Comparison of ENCODE assay signal across 18 cellular contexts in genomic region chr18:8980496-8981402, GRCh38.
DNase-seq lines count a peak whose midpoint lies in the region; ATAC-seq and TF ChIP-seq lines count a peak whose summit lies in the region.
"Had no signal": no experiment of that assay in that cellular context is flagged by ENCODE, and none has a peak within 500 bp of the region (broad histone marks: within the 10 kb centered on the region; RNA-seq: fewer than 3 reads in every experiment).

No MANE protein-coding gene starts in this region.

- H3K4me1 ChIP-seq in GM23338 (ENCODE audit: insufficient read depth) (peaks cover 29% of the 10 kb centered on the region), OCI-LY7 (ENCODE audit: insufficient read depth, low read length, poor library complexity, severe bottlenecking) (peaks cover 69% of the 10 kb centered on the region), endocrine pancreas (ENCODE audit: control insufficient read depth, insufficient read depth, low read length) (peaks cover 5% of the 10 kb centered on the region), rectal smooth muscle tissue (ENCODE audit: control insufficient read depth, insufficient read depth, low read length) (peaks cover 44% of the 10 kb centered on the region)

- H3K27me3 ChIP-seq in GM23338 (ENCODE audit: insufficient read depth) (no peaks in the 10 kb centered on the region), endocrine pancreas (ENCODE audit: control insufficient read depth, insufficient read depth, low read length) (no peaks in the 10 kb centered on the region), rectal smooth muscle tissue (ENCODE audit: control insufficient read depth, insufficient read depth, low read length) (no peaks in the 10 kb centered on the region)

- POLR2A ChIA-PET in OCI-LY7 (lab: Charles Lee) = interaction anchor here (0.8 to 1.2 kb wide), 4 partner anchors 23 to 284 kb away, joined by 3 to 5 read pairs (median 3); no protein-coding TSS in a partner anchor

- H3K36me3 Mint-ChIP-seq in GM23338 (ENCODE audit: low read depth) = no peaks in the 10 kb centered on the region
- H3K36me3 Mint-ChIP-seq: activated naive CD8-positive, alpha-beta T cell treated with anti-CD3 and anti-CD28 coated beads, Interleukin-2, amount 10 ng/mL, durations not matched to agents 7 days and 5 days; stimulated activated effector memory CD8-positive, alpha-beta T cell treated with anti-CD3 and anti-CD28 coated beads, Interleukin-12 subunit alpha, Interleukin-12 subunit beta, amount 100 ng/mL, for 72 hours had no signal

- no peak overlapping the region for H3K27ac Mint-ChIP-seq in GM23338
- H3K27ac Mint-ChIP-seq: activated naive CD8-positive, alpha-beta T cell treated with anti-CD3 and anti-CD28 coated beads, Interleukin-2, amount 10 ng/mL, durations not matched to agents 7 days and 5 days; stimulated activated effector memory CD8-positive, alpha-beta T cell treated with anti-CD3 and anti-CD28 coated beads, Interleukin-12 subunit alpha, Interleukin-12 subunit beta, amount 100 ng/mL, for 72 hours had no signal

- intact Hi-C loops in OCI-LY7 (cut with micrococcal nuclease; ENCODE audit: unreplicated experiment) = loop anchor here (5.0 kb wide), 1 partner anchor 158 kb away; no protein-coding TSS in a partner anchor

- H3K36me3 ChIP-seq in GM23338 (ENCODE audit: insufficient read depth) = no peaks in the 10 kb centered on the region
- no peaks in the 10 kb centered on the region for H3K36me3 ChIP-seq in OCI-LY7 (ENCODE audit: insufficient read depth, low read length)
- H3K36me3 ChIP-seq in endocrine pancreas (ENCODE audit: control insufficient read depth, insufficient read depth, low read length) = no peaks in the 10 kb centered on the region
- no peaks in the 10 kb centered on the region for H3K36me3 ChIP-seq in rectal smooth muscle tissue (ENCODE audit: control insufficient read depth, insufficient read depth, low read length)
- H3K36me3 ChIP-seq: thoracic aorta had no signal

- H3K27me3 Mint-ChIP-seq in GM23338 (ENCODE audit: insufficient read depth, low read depth, poor library complexity) = no peaks in the 10 kb centered on the region

- H3K4me2 ChIP-seq in GM23338 (0 out of 2 replicates have a peak overlapping the region, but pooled peaks have one; percentile 12), OCI-LY7 (ENCODE audit: low read length) (no peak overlapping the region)
- H3K4me2 ChIP-seq: SK-N-SH had no signal

- DNase-seq in GM23338 (ENCODE audit: low spot score) (no peak), OCI-LY7 (ENCODE audit: low spot score) (no peak), SW480 (ENCODE audit: low spot score) (no peak)
- no peak for DNase-seq in activated CD4-positive, alpha-beta T cell treated with anti-CD3 and anti-CD28 coated beads for 1 hour
- DNase-seq: activated CD4-positive, CD25-positive, alpha-beta regulatory T cell treated with anti-CD3 and anti-CD28 coated beads, Interleukin-2, amount 50 U/mL, for 72 hours; activated naive CD8-positive, alpha-beta T cell treated with anti-CD3 and anti-CD28 coated beads, Interleukin-2, amount 10 ng/mL, durations not matched to agents 7 days and 5 days; dermis blood vessel endothelial cell; GM23248; left cardiac atrium; NCI-H1105 treated with DMSO at 0.1 percent for 48 hours; NK-92 treated with Interleukin-12 subunit alpha and Interleukin-12 subunit beta, amount 100 ng/mL, for 24 hours; SK-N-SH had no signal

- H3K9me3 ChIP-seq in OCI-LY7 (ENCODE audit: low read length) = 0 out of 2 replicates have a peak, but pooled peaks cover 5% of the 10 kb centered on the region
- no peaks in the 10 kb centered on the region for H3K9me3 ChIP-seq in endocrine pancreas (ENCODE audit: control insufficient read depth, low read length)
- H3K9me3 ChIP-seq: SK-N-SH, thoracic aorta had no signal

- no peak overlapping the region for H3K4me3 Mint-ChIP-seq in GM23338
- H3K4me3 Mint-ChIP-seq: activated naive CD8-positive, alpha-beta T cell treated with anti-CD3 and anti-CD28 coated beads, Interleukin-2, amount 10 ng/mL, durations not matched to agents 7 days and 5 days; stimulated activated effector memory CD8-positive, alpha-beta T cell treated with anti-CD3 and anti-CD28 coated beads, Interleukin-12 subunit alpha, Interleukin-12 subunit beta, amount 100 ng/mL, for 72 hours had no signal

- no TSS peak for BruUV-seq in OCI-LY7 (replicated peaks; lab: Mats Ljungman, UMichigan)

- no peak for TF ChIP-seq CTCF in GM23338 (conservative IDR thresholded peaks at IDR 0.05; ENCODE audit: low read depth in 2 of 2)
- TF ChIP-seq CTCF in OCI-LY7 (conservative IDR thresholded peaks at IDR 0.05; ENCODE audit: low read length) = no peak

- no peaks in the 10 kb centered on the region for H3K79me2 ChIP-seq in GM23338 (replicated peaks; ENCODE audit: insufficient read depth)
- no peaks in the 10 kb centered on the region for H3K79me2 ChIP-seq in OCI-LY7 (ENCODE audit: insufficient read depth, low read depth, low read length)

- H3K9ac ChIP-seq in endocrine pancreas (ENCODE audit: control insufficient read depth, insufficient read depth, low read length) (no peak overlapping the region), rectal smooth muscle tissue (ENCODE audit: low read length) (no peak overlapping the region)
- H3K9ac ChIP-seq: GM23248, SK-N-SH had no signal

- H3K9me2 ChIP-seq in GM23338 (ENCODE audit: insufficient read depth) = peaks cover 6% of the 10 kb centered on the region
- H3K9me2 ChIP-seq in OCI-LY7 (ENCODE audit: insufficient read depth, low read length) = no peaks in the 10 kb centered on the region
- H3K9me2 ChIP-seq: SK-N-SH had no signal

- no peaks in the 10 kb centered on the region for H4K20me1 ChIP-seq in GM23338 (replicated peaks; ENCODE audit: insufficient read depth)
- H4K20me1 ChIP-seq in OCI-LY7 (ENCODE audit: insufficient read depth, low read length) = no peaks in the 10 kb centered on the region

- ATAC-seq in GM23338 = peak; percentile 17; the same call in 1 of the 3 replicates
- no peak for ATAC-seq in HG03442 (IDR thresholded peaks at IDR 0.05; ENCODE audit: unreplicated experiment)
- no peak for ATAC-seq in GM19463 (IDR thresholded peaks at IDR 0.05; ENCODE audit: unreplicated experiment)
- ATAC-seq: left cardiac atrium; stimulated activated effector memory CD8-positive, alpha-beta T cell treated with anti-CD3 and anti-CD28 coated beads, Interleukin-12 subunit alpha, Interleukin-12 subunit beta, amount 100 ng/mL, for 72 hours had no signal

- H3K9me3 Mint-ChIP-seq in GM23338 = peaks cover 3% of the 10 kb centered on the region; the same call in 2 of the 3 replicates
- H3K9me3 Mint-ChIP-seq: activated naive CD8-positive, alpha-beta T cell treated with anti-CD3 and anti-CD28 coated beads, Interleukin-2, amount 10 ng/mL, durations not matched to agents 7 days and 5 days; stimulated activated effector memory CD8-positive, alpha-beta T cell treated with anti-CD3 and anti-CD28 coated beads, Interleukin-12 subunit alpha, Interleukin-12 subunit beta, amount 100 ng/mL, for 72 hours had no signal

- no peak overlapping the region for H3K4me3 ChIP-seq in GM23338
- H3K4me3 ChIP-seq in OCI-LY7 (ENCODE audit: low read depth, low read length, poor library complexity, severe bottlenecking) = no peak overlapping the region
- H3K4me3 ChIP-seq in endocrine pancreas (ENCODE audit: control insufficient read depth, insufficient read depth, low read length) = peak overlapping the region; percentile 6
- no peak overlapping the region for H3K4me3 ChIP-seq in rectal smooth muscle tissue (ENCODE audit: low read length)
- H3K4me3 ChIP-seq: GM23248, thoracic aorta had no signal

- CTCF ChIA-PET in OCI-LY7 (lab: Charles Lee; ENCODE audit: unreplicated experiment) = no interaction called here

- H2AFZ ChIP-seq in GM23338 (peak overlapping the region; percentile 82; the same call in 1 of the 2 replicates), OCI-LY7 (ENCODE audit: low read length) (peak overlapping the region; percentile 47; the same call in 1 of the 2 replicates)
- H2AFZ ChIP-seq: GM23248 had no signal

- 0 out of 2 replicates have a peak, but pooled peaks cover 5% of the 10 kb centered on the region for H3F3A ChIP-seq in GM23338 (replicated peaks; ENCODE audit: low read depth)

- H3K27ac ChIP-seq in GM23338 (ENCODE audit: low read depth) (no peak overlapping the region), OCI-LY7 (ENCODE audit: low read depth, low read length, poor library complexity, severe bottlenecking) (no peak overlapping the region), rectal smooth muscle tissue (ENCODE audit: low read depth, low read length) (peak overlapping the region; percentile 93)
- H3K27ac ChIP-seq: GM23248, thoracic aorta had no signal

- H3K4me1 Mint-ChIP-seq in GM23338 = peaks cover 28% of the 10 kb centered on the region
- H3K4me1 Mint-ChIP-seq: activated naive CD8-positive, alpha-beta T cell treated with anti-CD3 and anti-CD28 coated beads, Interleukin-2, amount 10 ng/mL, durations not matched to agents 7 days and 5 days had no signal

TF ChIP-seq in GM23338, 12 proteins besides CTCF, POLR2A, EP300 and RAD21 (continues in another document):
- no peak for TF ChIP-seq JUNB (IDR thresholded peaks at IDR 0.05; ENCODE audit: unreplicated experiment)
- TF ChIP-seq POLR2AphosphoS5 (IDR thresholded peaks at IDR 0.05; ENCODE audit: low read depth) = no peak
- TF ChIP-seq STAT1 (IDR thresholded peaks at IDR 0.05; ENCODE audit: unreplicated experiment) = no peak
- no peak for TF ChIP-seq NANOG (IDR thresholded peaks at IDR 0.05; ENCODE audit: borderline replicate concordance)
- TF ChIP-seq ZNF114 (CRISPR knock-in tag; IDR thresholded peaks at IDR 0.05) = no peak
